11 cellular contexts compared by ENCODE assay signal in genomic region chr12:48937170-48937569, GRCh38. TPM values are rescaled to one million over a fixed set of nuclear protein-coding genes. Genes with fewer than 3 reads are reported as not detected.
DNase-seq lines count a peak whose midpoint lies in the region; ATAC-seq, FAIRE-seq and TF ChIP-seq lines count a peak whose summit lies in the region.
"Had no signal": no experiment of that assay in that cellular context is flagged by ENCODE, and none has a peak within 500 bp of the region (broad histone marks: within the 10 kb centered on the region; RNA-seq: fewer than 3 reads in every experiment).

No MANE protein-coding gene starts in this region.

- no peak overlapping the region for H4K91ac ChIP-seq in H1 (replicated peaks; ENCODE audit: insufficient read length, low read length)

- CTCF ChIA-PET in BJ (lab: Yijun Ruan, JAX) (interaction anchor here (0.8 to 6.1 kb wide), 11 partner anchors 10 to 84 kb away, joined by 3 to 45 read pairs (median 5); partner anchors contain the start of genes DDX23, FKBP11 and WNT1), H1 (lab: Charles Lee; ENCODE audit: partially characterized antibody) (interaction anchor here (0.6 to 20.2 kb wide), 24 partner anchors 12 to 113 kb away, joined by 3 to 280 read pairs (median 6); partner anchors contain the start of genes ARF3, DDN, DDX23 and FKBP11)

- H3K4me1 ChIP-seq in H1 (replicated peaks in 1 of 4; ENCODE audit: control insufficient read depth in 3 of 4, insufficient read depth in 4 of 4, low read length in 3 of 4) = no peaks in the 10 kb centered on the region
- no peaks in the 10 kb centered on the region for H3K4me1 ChIP-seq in gastrocnemius medialis
- H3K4me1 ChIP-seq: SJSA1 had no signal

- H3K56ac ChIP-seq in H1 (replicated peaks; ENCODE audit: insufficient read length, low read depth, low read length) = no peak overlapping the region

- H2AFZ ChIP-seq in H1 (ENCODE audit: low read length) = no peak overlapping the region

- POLR2A ChIA-PET in BJ (lab: Charles Lee) (no interaction called here), H1 (lab: Charles Lee; ENCODE audit: partially characterized antibody) (interaction anchor here (0.8 to 8.6 kb wide), 14 partner anchors 8 to 130 kb away, joined by 3 to 49 read pairs (median 4); partner anchors contain the start of genes ARF3, DDX23, FKBP11 and RND1)

- H3K9ac ChIP-seq in H1 (replicated peaks in 1 of 4; ENCODE audit: extremely low read depth in 1 of 4, low read depth in 3 of 4, low read length in 3 of 4) = no peak overlapping the region

- no peak overlapping the region for H4K8ac ChIP-seq in H1 (ENCODE audit: extremely low read depth, insufficient read depth, low read length)

- no peak overlapping the region for H2BK12ac ChIP-seq in H1 (ENCODE audit: low read depth, low read length)

- H3K14ac ChIP-seq in H1 (ENCODE audit: insufficient read length) = no peak overlapping the region

- no peaks in the 10 kb centered on the region for H3K9me3 ChIP-seq in H1 (ENCODE audit: insufficient read depth in 2 of 2, low read depth in 1 of 2, low read length in 1 of 2)
- H3K9me3 ChIP-seq in gastrocnemius medialis = no peaks in the 10 kb centered on the region
- H3K9me3 ChIP-seq: SJSA1 had no signal

- H3K27ac ChIP-seq in H1 (ENCODE audit: low read depth, low read length) (no peak overlapping the region), gastrocnemius medialis (no peak overlapping the region)
- H3K27ac ChIP-seq: C4-2B, SJSA1 had no signal

- H3K4ac ChIP-seq in H1 (replicated peaks; ENCODE audit: insufficient read length, low read depth, low read length) = no peak overlapping the region

- H3K4me2 ChIP-seq in H1 (ENCODE audit: insufficient read depth in 1 of 2, low read depth in 2 of 2, low read length in 2 of 2) = no peak overlapping the region

- no peak for FAIRE-seq in H1 (lab: Jason Lieb, UNC)
- FAIRE-seq: small intestine had no signal

- no peak for TF ChIP-seq POLR2A in H1 (IDR thresholded peaks at IDR 0.05; ENCODE audit: control extremely low read depth in 1 of 2, low read depth in 2 of 2, low read length in 2 of 2)
- no peak for TF ChIP-seq POLR2A in gastrocnemius medialis (IDR thresholded peaks at IDR 0.05)

- peaks cover 14 to 31% of the 10 kb centered on the region in 2 experiments for H4K20me1 ChIP-seq in H1 (replicated peaks in 1 of 2; ENCODE audit: control insufficient read depth in 1 of 2, insufficient read depth in 2 of 2, low read length in 2 of 2)

- H2BK5ac ChIP-seq in H1 (ENCODE audit: low read depth, low read length) = no peak overlapping the region

- H2BK120ac ChIP-seq in H1 (replicated peaks; ENCODE audit: low read depth, low read length) = no peak overlapping the region

- TF ChIP-seq EP300 in H1 (IDR thresholded peaks at IDR 0.05; ENCODE audit: borderline replicate concordance in 1 of 2, low read depth in 2 of 2, low read length in 2 of 2) = no peak

- in situ Hi-C loops in gastrocnemius medialis (cut with MboI; ENCODE audit: low sequenced_read_pairs in 4 of 4) = loop anchor here in 2 of 4 donors (5.0 to 10.0 kb wide), 2 partner anchors 82 to 85 kb away; partner anchors contain the start of gene DDX23 (in 2 of the 2)

- H3K27me3 ChIP-seq in BJ (ENCODE audit: control insufficient read depth, insufficient read depth, low read length) (no peaks in the 10 kb centered on the region), H1 (replicated peaks in 1 of 4; ENCODE audit: control insufficient read depth in 3 of 4, extremely low read depth in 1 of 4, insufficient read depth in 3 of 4, low read length in 3 of 4) (no peaks in the 10 kb centered on the region), gastrocnemius medialis (no peaks in the 10 kb centered on the region)
- H3K27me3 ChIP-seq: SJSA1 had no signal

- no peak overlapping the region for H3K18ac ChIP-seq in H1 (ENCODE audit: extremely low read depth, low read length)

- no peak for ATAC-seq in GM21360 (IDR thresholded peaks at IDR 0.05; ENCODE audit: unreplicated experiment)
- no peak for ATAC-seq in gastrocnemius medialis

- H2AK5ac ChIP-seq in H1 (ENCODE audit: low read depth, low read length) = no peak overlapping the region

- DNase-seq in BJ (ENCODE audit: low read depth) (no peak), Kasumi-1 (lab: John Stamatoyannopoulos, UW) (peak; percentile 61), H1 (ENCODE audit: low read depth in 1 of 2, low spot score in 2 of 2) (peak in 1 of 2 experiments; percentile 49), NCI-H2171 treated with DMSO at 0.1 percent for 48 hours (lab: John Stamatoyannopoulos, UW) (no peak), gastrocnemius medialis (no peak)

- intact Hi-C loops in gastrocnemius medialis (cut with DNase I; ENCODE audit: low total_unique reads) = no loop called here

- no peak overlapping the region for H4K5ac ChIP-seq in H1 (ENCODE audit: insufficient read length, low read depth, low read length)

- TF ChIP-seq CTCF in BJ (IDR thresholded peaks at IDR 0.05; ENCODE audit: insufficient read depth, low read depth, low read length) (0 out of 2 replicates have a peak, but pooled peaks have one; percentile 27), H1 (IDR thresholded peaks at IDR 0.05; ENCODE audit: control extremely low read depth in 1 of 3, insufficient read depth in 1 of 3, low read depth in 1 of 3, low read length in 3 of 3) (peak; percentile 59 to 63 (median 60)), gastrocnemius medialis (IDR thresholded peaks at IDR 0.05 in 4 of 5, conservative IDR thresholded peaks at IDR 0.05 in 1 of 5) (no peak)

- no peak overlapping the region for H2BK20ac ChIP-seq in H1 (ENCODE audit: low read length)

- 69% methylated on average over 6 of the region's 6 CpGs; no CpG with 5 or more reads in 1 of the 2 experiments for WGBS in H1 (ENCODE audit: extremely low coverage in 1 of 2, insufficient coverage in 1 of 2, insufficient read length in 1 of 2, insufficient replicate concordance in 2 of 2, low coverage in 1 of 2, low lambda C conversion rate in 2 of 2, missing lambda C conversion rate in 1 of 2), 2 experiments

- H3K79me1 ChIP-seq in H1 (ENCODE audit: low read depth, low read length) = no peaks in the 10 kb centered on the region

- H3K23ac ChIP-seq in H1 (ENCODE audit: insufficient read length) = no peak overlapping the region

- H3K79me2 ChIP-seq in H1 (ENCODE audit: control insufficient read depth in 1 of 2, insufficient read depth in 2 of 2, low read length in 2 of 2) = peaks cover 0 to 12% of the 10 kb centered on the region in 2 experiments; a peak in 2 of 4 replicates

- no peaks in the 10 kb centered on the region for H3K23me2 ChIP-seq in H1 (ENCODE audit: low read depth, low read length)

- H3K36me3 ChIP-seq in BJ (ENCODE audit: control insufficient read depth, insufficient read depth, low read length) = peaks cover 40% of the 10 kb centered on the region
- peaks cover 33 to 77% (median 55%) of the 10 kb centered on the region in 4 experiments for H3K36me3 ChIP-seq in H1 (ENCODE audit: control insufficient read depth in 2 of 4, insufficient read depth in 4 of 4, low read length in 3 of 4)
- H3K36me3 ChIP-seq in gastrocnemius medialis = peaks cover 0 to 42% of the 10 kb centered on the region in 2 donors

- H3K4me3 ChIP-seq in BJ (ENCODE audit: low read depth, low read length) = no peak overlapping the region
- H3K4me3 ChIP-seq in H1 (ENCODE audit: extremely low read depth in 1 of 4, insufficient read depth in 2 of 4, low read depth in 3 of 4, low read length in 4 of 4) = no peak overlapping the region
- no peak overlapping the region for H3K4me3 ChIP-seq in gastrocnemius medialis
- H3K4me3 ChIP-seq: SJSA1 had no signal

- TF ChIP-seq RAD21 in H1 (IDR thresholded peaks at IDR 0.05 in 1 of 2, conservative IDR thresholded peaks at IDR 0.05 in 1 of 2; ENCODE audit: low read depth in 2 of 2, low read length in 2 of 2) = peak; percentile 22 to 35; a peak in 3 of 4 replicates

- no peak overlapping the region for H2BK15ac ChIP-seq in H1 (ENCODE audit: low read length)

RNA-seq across cellular contexts. Expression of gene FKBP11, which starts 11.9 kb away (rescaled TPM):
- polyA plus RNA-seq in BJ (2011; rRNA removed) (100 and 134 TPM in 2 replicates), H1 (2011; rRNA removed) (45.7 and 53.9 TPM in 2 replicates)
- 51.0 and 92.1 TPM in 2 replicates for polyA minus RNA-seq in BJ (2011; rRNA and poly(A)+ RNA removed)
- 65.1 and 75.6 TPM in 2 replicates for total RNA-seq in H1 (2021; fragmentation: NEBNext Ultra II Directional; extraction: Animal tissue kit (Norgen Biotek cat#: 25700))
- 41.4 TPM for polyA plus RNA-seq in H1 (2011; cell fraction: cytosol; rRNA removed)
- polyA plus RNA-seq in H1 (2011; cell fraction: nucleus; rRNA removed) = 74.7 TPM
- polyA plus RNA-seq in H1 (2012, experiment 1 of 2) = 69.5 to 77.3 TPM (median 76.2 TPM) in 4 replicates
- polyA plus RNA-seq in H1 (2012, experiment 2 of 2) = 75.8 TPM
- 133 TPM for polyA plus RNA-seq in H1 (2013, experiment 1 of 2)
- polyA plus RNA-seq in H1 (2013, experiment 2 of 2) = 163 TPM
- polyA minus RNA-seq in H1 (2011; rRNA and poly(A)+ RNA removed) = 31.9 and 35.7 TPM in 2 replicates
- 34.4 TPM for polyA minus RNA-seq in H1 (2011; cell fraction: cytosol; rRNA and poly(A)+ RNA removed)
- polyA minus RNA-seq in H1 (2011; cell fraction: nucleus; rRNA and poly(A)+ RNA removed) = 30.8 TPM
- total RNA-seq in gastrocnemius medialis = 1 to 10 TPM in 3 of 4 donors, not detected in 1; 2.1 to 3.9 (median 3.0) TPM

RNA-seq across cellular contexts. Expression of gene ARF3, which starts 20.1 kb away (rescaled TPM):
- polyA plus RNA-seq in BJ (2011; rRNA removed) (233 and 292 TPM in 2 replicates), H1 (2011; rRNA removed) (231 and 262 TPM in 2 replicates)
- polyA minus RNA-seq in BJ (2011; rRNA and poly(A)+ RNA removed) = 54.4 and 104 TPM in 2 replicates
- total RNA-seq in H1 (2021; fragmentation: NEBNext Ultra II Directional; extraction: Animal tissue kit (Norgen Biotek cat#: 25700)) = 250 and 251 TPM in 2 replicates
- 269 TPM for polyA plus RNA-seq in H1 (2011; cell fraction: cytosol; rRNA removed)
- 156 TPM for polyA plus RNA-seq in H1 (2011; cell fraction: nucleus; rRNA removed)
- 234 to 285 TPM (median 262 TPM) in 4 replicates for polyA plus RNA-seq in H1 (2012, experiment 1 of 2)
- polyA plus RNA-seq in H1 (2012, experiment 2 of 2) = 231 TPM
- polyA plus RNA-seq in H1 (2013, experiment 1 of 2) = 84.2 TPM
- polyA plus RNA-seq in H1 (2013, experiment 2 of 2) = 90.0 TPM
- 191 and 260 TPM in 2 replicates for polyA minus RNA-seq in H1 (2011; rRNA and poly(A)+ RNA removed)
- polyA minus RNA-seq in H1 (2011; cell fraction: cytosol; rRNA and poly(A)+ RNA removed) = 89.5 TPM
- polyA minus RNA-seq in H1 (2011; cell fraction: nucleus; rRNA and poly(A)+ RNA removed) = 68.0 TPM
- total RNA-seq in gastrocnemius medialis = 10 to 100 TPM in 3 of 4 donors, 1 to 10 TPM in 1; 4.9 to 17.2 (median 13.5) TPM

RNA-seq across cellular contexts. Expression of gene WNT10B, which starts 34.4 kb away (rescaled TPM):
- polyA plus RNA-seq in BJ (2011; rRNA removed) (0.63 and 0.76 TPM in 2 replicates), H1 (2011; rRNA removed) (1.8 and 1.9 TPM in 2 replicates)
- polyA minus RNA-seq in BJ (2011; rRNA and poly(A)+ RNA removed) = 0.24 and 0.41 TPM in 2 replicates
- 0.25 and 0.26 TPM in 2 replicates for total RNA-seq in H1 (2021; fragmentation: NEBNext Ultra II Directional; extraction: Animal tissue kit (Norgen Biotek cat#: 25700))
- polyA plus RNA-seq in H1 (2011; cell fraction: cytosol; rRNA removed) = 1.5 TPM
- polyA plus RNA-seq in H1 (2011; cell fraction: nucleus; rRNA removed) = 1.5 TPM
- polyA plus RNA-seq in H1 (2012, experiment 1 of 2) = 0.76 to 1.6 TPM (median 1.5 TPM) in 4 replicates
- polyA plus RNA-seq in H1 (2012, experiment 2 of 2) = 1.1 TPM
- 0.04 TPM for polyA plus RNA-seq in H1 (2013, experiment 1 of 2)
- 0.06 TPM for polyA plus RNA-seq in H1 (2013, experiment 2 of 2)
- 0.16 and 0.54 TPM in 2 replicates for polyA minus RNA-seq in H1 (2011; rRNA and poly(A)+ RNA removed)
- 1.6 TPM for polyA minus RNA-seq in H1 (2011; cell fraction: cytosol; rRNA and poly(A)+ RNA removed)
- polyA minus RNA-seq in H1 (2011; cell fraction: nucleus; rRNA and poly(A)+ RNA removed) = 0.30 TPM
- not detected for total RNA-seq in gastrocnemius medialis

RNA-seq across cellular contexts. Expression of gene WNT1, which starts 41.0 kb away (rescaled TPM):
- polyA plus RNA-seq in BJ (2011; rRNA removed) (not detected in 2 replicates), H1 (2011; rRNA removed) (not detected in 2 replicates)
- not detected in 2 replicates for polyA minus RNA-seq in BJ (2011; rRNA and poly(A)+ RNA removed)
- not detected in 2 replicates for total RNA-seq in H1 (2021; fragmentation: NEBNext Ultra II Directional; extraction: Animal tissue kit (Norgen Biotek cat#: 25700))
- not detected for polyA plus RNA-seq in H1 (2011; cell fraction: cytosol; rRNA removed)
- not detected for polyA plus RNA-seq in H1 (2011; cell fraction: nucleus; rRNA removed)
- polyA plus RNA-seq in H1 (2012, experiment 1 of 2) = not detected in 4 replicates
- not detected for polyA plus RNA-seq in H1 (2012, experiment 2 of 2)
- not detected for polyA plus RNA-seq in H1 (2013, experiment 1 of 2)
- not detected for polyA plus RNA-seq in H1 (2013, experiment 2 of 2)
- polyA minus RNA-seq in H1 (2011; rRNA and poly(A)+ RNA removed) = not detected in 2 replicates
- polyA minus RNA-seq in H1 (2011; cell fraction: cytosol; rRNA and poly(A)+ RNA removed) = not detected
- not detected for polyA minus RNA-seq in H1 (2011; cell fraction: nucleus; rRNA and poly(A)+ RNA removed)
- not detected for total RNA-seq in gastrocnemius medialis
- total RNA-seq: activated CD4-positive, alpha-beta memory T cell treated with anti-CD3 and anti-CD28 coated beads for 36 hours; HT1080; SJSA1 had no signal
- polyA plus RNA-seq: small intestine had no signal

Comparison
In these comparisons a context has a peak if more than half of its experiments do, and no peak if none do; other contexts are left out.
1. DNase-seq: peak in Kasumi-1 (2 of 2); none in BJ (single experiment), NCI-H2171 treated with DMSO at 0.1 percent for 48 hours (single experiment) and gastrocnemius medialis (0 of 2).
2. CTCF ChIP-seq: peak in BJ (single experiment) and H1 (3 of 3); none in gastrocnemius medialis (0 of 5).
3. RNA of gene FKBP11, which starts 11.9 kb away (total RNA-seq): 65.1 to 75.6 TPM in H1; 2.1 to 3.9 TPM in gastrocnemius medialis; every median in the first group is over 10 times any median in the second.
4. RNA of gene ARF3, which starts 20.1 kb away (total RNA-seq): 250 to 251 TPM in H1; 4.9 to 17.2 TPM in gastrocnemius medialis; every median in the first group is over 10 times any median in the second.